In genomic region chr4:153261431-153261830, GRCh38 we compare ENCODE assay signal across 13 cellular contexts. TPM values are rescaled to one million over a fixed set of nuclear protein-coding genes. Genes with fewer than 3 reads are reported as not detected.
"Had no signal": no experiment of that assay in that cellular context is flagged by ENCODE, and none has a peak within 500 bp of the region (broad histone marks: within the 10 kb centered on the region; RNA-seq: fewer than 3 reads in every experiment).

No MANE protein-coding gene starts in this region.

- H3K27me3 ChIP-seq: suprapubic skin had no signal

- DNase-seq: activated CD4-positive, alpha-beta T cell treated with anti-CD3 and anti-CD28 coated beads, Interleukin-2, amount 10 ng/mL, durations not matched to agents 7 days and 5 days; activated CD4-positive, CD25-positive, alpha-beta regulatory T cell; activated CD8-positive, alpha-beta memory T cell treated with anti-CD3 and anti-CD28 coated beads for 24 hours; activated naive CD4-positive, alpha-beta T cell treated with anti-CD3 and anti-CD28 coated beads for 36 hours; effector memory CD8-positive, alpha-beta T cell; spleen; stimulated activated naive CD4-positive, alpha-beta T cell; T-helper 17 cell had no signal

- H3K4me1 Mint-ChIP-seq: activated CD4-positive, alpha-beta T cell treated with anti-CD3 and anti-CD28 coated beads, Interleukin-2, amount 10 ng/mL, durations not matched to agents 7 days and 5 days; activated T-helper 17 cell treated with anti-CD3 and anti-CD28 coated beads, Interleukin-2, amount 50 U/mL, for 72 hours; central memory CD8-positive, alpha-beta T cell; T-helper 17 cell had no signal

- H3K9me3 ChIP-seq: suprapubic skin had no signal

- H3K9me3 Mint-ChIP-seq: activated naive CD4-positive, alpha-beta T cell treated with anti-CD3 and anti-CD28 coated beads for 36 hours; activated T-helper 17 cell treated with anti-CD3 and anti-CD28 coated beads, Interleukin-2, amount 50 U/mL, for 72 hours; effector memory CD8-positive, alpha-beta T cell; natural killer cell treated with Interleukin-12 subunit alpha and Interleukin-12 subunit beta and Interleukin-15 and Interleukin-18, amount 100 ng/mL, for 72 hours had no signal

- H3K4me3 ChIP-seq: spleen, suprapubic skin had no signal

- H3K27me3 Mint-ChIP-seq: activated T-helper 17 cell treated with anti-CD3 and anti-CD28 coated beads, Interleukin-2, amount 50 U/mL, for 72 hours; T-helper 17 cell had no signal

- H3K36me3 ChIP-seq: spleen, suprapubic skin had no signal

- H3K27ac Mint-ChIP-seq: activated CD4-positive, alpha-beta T cell treated with anti-CD3 and anti-CD28 coated beads, Interleukin-2, amount 10 ng/mL, durations not matched to agents 7 days and 5 days; activated naive CD4-positive, alpha-beta T cell treated with anti-CD3 and anti-CD28 coated beads for 36 hours; activated T-helper 17 cell treated with anti-CD3 and anti-CD28 coated beads, Interleukin-2, amount 50 U/mL, for 72 hours; effector memory CD8-positive, alpha-beta T cell; natural killer cell treated with Interleukin-12 subunit alpha and Interleukin-12 subunit beta and Interleukin-15 and Interleukin-18, amount 100 ng/mL, for 72 hours; T-helper 17 cell had no signal

- H3K36me3 Mint-ChIP-seq: natural killer cell treated with Interleukin-12 subunit alpha and Interleukin-12 subunit beta and Interleukin-15 and Interleukin-18, amount 100 ng/mL, for 72 hours had no signal

- ATAC-seq: activated T-helper 17 cell treated with anti-CD3 and anti-CD28 coated beads, Interleukin-2, amount 50 U/mL, for 72 hours; effector memory CD8-positive, alpha-beta T cell; natural killer cell treated with Interleukin-12 subunit alpha and Interleukin-12 subunit beta and Interleukin-15 and Interleukin-18, amount 100 ng/mL, for 72 hours; sciatic nerve; T-helper 17 cell had no signal

- H3K4me3 Mint-ChIP-seq: activated CD4-positive, alpha-beta T cell treated with anti-CD3 and anti-CD28 coated beads, Interleukin-2, amount 10 ng/mL, durations not matched to agents 7 days and 5 days; activated naive CD4-positive, alpha-beta T cell treated with anti-CD3 and anti-CD28 coated beads for 36 hours; activated T-helper 17 cell treated with anti-CD3 and anti-CD28 coated beads, Interleukin-2, amount 50 U/mL, for 72 hours; central memory CD8-positive, alpha-beta T cell; effector memory CD8-positive, alpha-beta T cell; natural killer cell treated with Interleukin-12 subunit alpha and Interleukin-12 subunit beta and Interleukin-15 and Interleukin-18, amount 100 ng/mL, for 72 hours; T-helper 17 cell had no signal

RNA-seq across cellular contexts. Expression of gene TRIM2, which starts 57.2 kb away (rescaled TPM):
- total RNA-seq: natural killer cell treated with Interleukin-12 subunit alpha and Interleukin-12 subunit beta and Interleukin-15 and Interleukin-18, amount 100 ng/mL, for 72 hours had no signal
